ENCODE assay signal across 8 cellular contexts in genomic region chr1:150010388-150011115, GRCh38. TPM values are rescaled to one million over a fixed set of nuclear protein-coding genes. Genes with fewer than 3 reads are reported as not detected.
DNase-seq lines count a peak whose midpoint lies in the region; ATAC-seq and TF ChIP-seq lines count a peak whose summit lies in the region.

Gene OTUD7B (minus strand): TSS chr1:150010726. CDS start chr1:149977510, 33,216 bp downstream.

- no peak for DNase-seq in HFF-Myc (ENCODE audit: extremely low read depth, low read depth)
- DNase-seq in NCI-H1048 (lab: John Stamatoyannopoulos, UW): peak; percentile 49
- DNase-seq in T-cell: peak; percentile 4 to 68 (median 46)
- DNase-seq in adrenal gland: peak; percentile 87 to 91 (median 89)
- DNase-seq in heart right ventricle: peak; percentile 86 to 89
- DNase-seq in posterior cingulate gyrus: peak; percentile 82 to 98 (median 88)
- peak; percentile 91 for DNase-seq in transverse colon

- no peak for TF ChIP-seq EP300 in transverse colon (IDR thresholded peaks at IDR 0.05; ENCODE audit: low read depth)

- H3K4me3 ChIP-seq in GM08714 (ENCODE audit: low read length): peak within 1 kb of the TSS; percentile 87
- peak within 1 kb of the TSS; percentile 67 for H3K4me3 ChIP-seq in HFF-Myc (replicated peaks; ENCODE audit: low read depth, low read length)
- H3K4me3 ChIP-seq in adrenal gland: peak within 1 kb of the TSS; percentile 30 to 91 (median 86)
- H3K4me3 ChIP-seq in heart right ventricle: peak within 1 kb of the TSS; percentile 81 to 97 (median 90)
- H3K4me3 ChIP-seq in transverse colon: peak within 1 kb of the TSS; percentile 82 to 95 (median 86)

- H3K4me1 Mint-ChIP-seq in T-cell: peaks cover 30 to 37% (median 35%) of the 10 kb centered on the region in 3 donors

- no peaks in the 10 kb centered on the region for H3K9me3 Mint-ChIP-seq in T-cell

- H3K36me3 ChIP-seq in adrenal gland (replicated peaks in 1 of 2) (no peaks in the 10 kb centered on the region), heart right ventricle (peaks cover 0 to 9% (median 0%) of the 10 kb centered on the region in 9 donors), transverse colon (no peaks in the 10 kb centered on the region)

- POLR2A ChIA-PET in T-cell (lab: Charles Lee): interaction anchor here in 1 of 2 donors (2.8 kb wide), 1 partner anchor 123 kb away, joined by 14 read pairs; a partner anchor contains a TSS

- no peaks in the 10 kb centered on the region for H3K27me3 Mint-ChIP-seq in T-cell

- TF ChIP-seq CTCF in HFF-Myc (IDR thresholded peaks at IDR 0.05; ENCODE audit: low read depth, low read length, missing control alignments) (no peak), adrenal gland (IDR thresholded peaks at IDR 0.05) (peak in 2 of 6 experiments; percentile 14 to 16), heart right ventricle (IDR thresholded peaks at IDR 0.05) (peak in 3 of 9 donors; percentile 9 to 28 (median 21)), transverse colon (IDR thresholded peaks at IDR 0.05) (no peak)

- H3K4me1 ChIP-seq in adrenal gland (replicated peaks in 1 of 2) (peaks cover 26 to 42% of the 10 kb centered on the region in 2 donors), heart right ventricle (peaks cover 7 to 46% (median 35%) of the 10 kb centered on the region in 9 donors), transverse colon (peaks cover 4 to 52% (median 24%) of the 10 kb centered on the region in 4 donors)

- H3K9me3 ChIP-seq in adrenal gland (replicated peaks in 1 of 3) (no peaks in the 10 kb centered on the region), heart right ventricle (no peaks in the 10 kb centered on the region), transverse colon (no peaks in the 10 kb centered on the region)

- 0 to 2% (median 1%) methylated on average over 17 to 59 of the region's 59 CpGs for WGBS in adrenal gland, 4 donors
- WGBS in heart right ventricle, 2 donors: 0 to 1% methylated on average over 48 to 59 of the region's 59 CpGs
- 0 to 1% methylated on average over 4 to 14 of the region's 59 CpGs for WGBS in transverse colon (ENCODE audit: low coverage in 1 of 2), 2 donors

- intact Hi-C loops in adrenal gland (cut with DNase I) (no loop called here), heart right ventricle (cut with DNase I) (loop anchor here in 2 of 10 donors (2.0 to 5.0 kb wide), 2 partner anchors 56 to 57 kb away; partner anchors contain the start of gene VPS45 (in 2 of the 2)), posterior cingulate gyrus (cut with DNase I) (loop anchor here (5.0 kb wide), 1 partner anchor 37 kb away; no protein-coding TSS in a partner anchor), transverse colon (cut with DNase I; ENCODE audit: low total_unique reads) (loop anchor here (2.0 kb wide), 1 partner anchor 48 kb away; no protein-coding TSS in a partner anchor)

- in situ Hi-C loops in transverse colon (cut with MboI; ENCODE audit: low pct_ligation_motif_present in 1 of 4, low pct_unique_long_range_greater_than_20kb in 1 of 4, low sequenced_read_pairs in 3 of 4): no loop called here

- peak within 1 kb of the TSS; percentile 84 to 85 for H3K27ac Mint-ChIP-seq in T-cell

- H3K36me3 Mint-ChIP-seq in T-cell: no peaks in the 10 kb centered on the region

- peak; percentile 82 to 85 (median 83) for ATAC-seq in T-cell (replicated peaks in 1 of 4)
- peak; percentile 95 to 97 (median 96) for ATAC-seq in heart right ventricle

- TF ChIP-seq POLR2A in adrenal gland (IDR thresholded peaks at IDR 0.05): peak; percentile 55 to 85
- peak; percentile 86 for TF ChIP-seq POLR2A in transverse colon (IDR thresholded peaks at IDR 0.05)

- H3K27me3 ChIP-seq in adrenal gland: no peaks in the 10 kb centered on the region
- H3K27me3 ChIP-seq in heart right ventricle: peaks cover 0 to 96% (median 0%) of the 10 kb centered on the region in 7 donors
- no peaks in the 10 kb centered on the region for H3K27me3 ChIP-seq in transverse colon

- CTCF ChIA-PET in T-cell (lab: Charles Lee): interaction anchor here in 1 of 2 donors (0.6 to 1.6 kb wide), 5 partner anchors 13 to 177 kb away, joined by 3 to 6 read pairs (median 4); no protein-coding TSS in a partner anchor

- H3K27ac ChIP-seq in adrenal gland: peak within 1 kb of the TSS; percentile 88 to 98 (median 96)
- peak within 1 kb of the TSS; percentile 85 to 97 (median 95) for H3K27ac ChIP-seq in heart right ventricle
- peak within 1 kb of the TSS; percentile 95 to 98 (median 96) for H3K27ac ChIP-seq in transverse colon

- H3K4me3 Mint-ChIP-seq in T-cell: peak within 1 kb of the TSS; percentile 94 to 98 (median 96)

RNA-seq across cellular contexts. Expression of gene OTUD7B, which starts in this region (rescaled TPM):
- 10 to 100 TPM in 3 of 5 donors, 1 to 10 TPM in 2; 7.8 to 13.7 (median 10.2) TPM for total RNA-seq in T-cell
- total RNA-seq in adrenal gland: 10 to 100 TPM; 14.4 to 45.7 (median 24.8) TPM
- 10 to 100 TPM in 2 of 3 donors, 1 to 10 TPM in 1; 5.7 to 18.4 (median 10.2) TPM for polyA plus RNA-seq in adrenal gland
- 10 to 100 TPM; 22.7 to 34.4 (median 28.9) TPM for total RNA-seq in heart right ventricle
- 1 to 10 TPM; 3.1 to 7.7 TPM for polyA plus RNA-seq in heart right ventricle
- total RNA-seq in transverse colon: 10 to 100 TPM; 11.3 to 26.8 (median 25.5) TPM

Comparison
In these comparisons a context has a peak if more than half of its experiments do, and no peak if none do; other contexts are left out.
1. intact Hi-C loops: an anchor here in posterior cingulate gyrus (5.0 kb wide) and transverse colon (2.0 kb wide); none called in adrenal gland.